5 cellular contexts compared by ENCODE assay signal in the genomic region with DNA sequence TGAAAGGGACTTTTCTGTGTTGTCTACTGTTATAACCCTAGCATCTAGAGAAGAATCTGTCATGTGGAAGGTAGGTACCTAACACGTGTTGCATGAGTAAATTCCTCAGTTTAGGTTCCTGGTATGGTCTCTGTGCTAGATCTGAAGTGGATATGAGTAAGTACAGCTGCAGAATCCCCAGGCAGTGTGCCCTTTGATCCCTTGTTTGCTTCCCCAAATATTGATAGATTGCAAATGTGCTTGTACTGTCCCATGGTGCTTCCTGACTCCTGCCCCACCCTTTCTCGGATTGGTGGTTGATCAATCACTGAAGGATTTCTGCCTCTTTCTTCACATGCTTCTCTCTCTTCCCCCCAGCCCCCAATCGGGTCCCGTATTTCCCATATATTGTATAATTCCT.
"Had no signal": no experiment of that assay in that cellular context is flagged by ENCODE, and none has a peak within 500 bp of the region (broad histone marks: within the 10 kb centered on the region; RNA-seq: fewer than 3 reads in every experiment).

No MANE protein-coding gene starts in this region.

- H3K27ac ChIP-seq: KMS-11 had no signal

- H3K4me2 ChIP-seq: GM23338, KMS-11 had no signal

- H2AFZ ChIP-seq: GM23338 had no signal

- DNase-seq: H9, HCEC 1CT, KBM-7 had no signal

- H3K9ac ChIP-seq: KMS-11 had no signal

- ATAC-seq: GM23338 had no signal

- H3K4me3 ChIP-seq: GM23338 had no signal
